In genomic region chr5:116834796-116835515, GRCh38 we compare ENCODE assay signal across 34 cellular contexts.
"Had no signal": no experiment of that assay in that cellular context is flagged by ENCODE, and none has a peak within 500 bp of the region (broad histone marks: within the 10 kb centered on the region; RNA-seq: fewer than 3 reads in every experiment).

No MANE protein-coding gene starts in this region.

- ATAC-seq: activated CD8-positive, alpha-beta memory T cell treated with anti-CD3 and anti-CD28 coated beads, Interleukin-2, amount 10 ng/mL, durations not matched to agents 7 days and 5 days; activated naive CD8-positive, alpha-beta T cell treated with anti-CD3 and anti-CD28 coated beads, Interleukin-2, amount 50 U/mL, for 24 hours; PC-3; Right ventricle myocardium inferior had no signal

- H3K27me3 ChIP-seq: brain microvascular endothelial cell, MG63, Peyer's patch had no signal

- H3K36me3 ChIP-seq: brain microvascular endothelial cell, MG63, Peyer's patch, WERI-Rb-1 had no signal

- H3K4me1 ChIP-seq: Peyer's patch had no signal

- H3K4me3 ChIP-seq: MG63, Peyer's patch, SK-N-MC had no signal

- DNase-seq: activated CD4-positive, alpha-beta memory T cell treated with anti-CD3 and anti-CD28 coated beads, Interleukin-2, amount 10 ng/mL, durations not matched to agents 7 days and 5 days; activated CD4-positive, alpha-beta T cell treated with anti-CD3 and anti-CD28 coated beads for 1 hour; activated CD4-positive, alpha-beta T cell treated with anti-CD3 and anti-CD28 coated beads for 48 hours; activated CD4-positive, CD25-positive, alpha-beta regulatory T cell; activated CD8-positive, alpha-beta memory T cell treated with anti-CD3 and anti-CD28 coated beads for 24 hours; activated CD8-positive, alpha-beta memory T cell treated with anti-CD3 and anti-CD28 coated beads, Interleukin-2, amount 10 ng/mL, durations not matched to agents 7 days and 5 days; activated CD8-positive, alpha-beta memory T cell treated with anti-CD3 and anti-CD28 coated beads, Interleukin-2, amount 50 U/mL, for 48 hours; activated effector memory CD4-positive, alpha-beta T cell treated with Interleukin-2 at 50 U/mL for 16 hours; activated naive CD4-positive, alpha-beta T cell treated with anti-CD3 and anti-CD28 coated beads, Interleukin-2, amount 10 ng/mL, durations not matched to agents 7 days and 5 days; activated naive CD8-positive, alpha-beta T cell treated with anti-CD3 and anti-CD28 coated beads, Interleukin-2, amount 50 U/mL, for 24 hours; activated T-cell treated with anti-CD3 and anti-CD28 coated beads, Interleukin-2, amount 50 U/mL, for 48 hours; aorta; brain microvascular endothelial cell; central memory CD4-positive, alpha-beta T cell; Kasumi-1; KG1; MG63; NCI-H1048; NCI-H1105 treated with DMSO at 0.1 percent for 48 hours; NCI-H1436; NCI-H1694; NCI-H1930; NCI-H2081 treated with DMSO at 0.1 percent for 48 hours; NCI-H226; NCI-H524 treated with DMSO at 0.1 percent for 48 hours; NK-92 treated with Interleukin-12 subunit alpha and Interleukin-12 subunit beta, amount 100 ng/mL, for 24 hours; PC-3; Peyer's patch; SIG-M5; T1000; WERI-Rb-1 had no signal

- H3K9me3 ChIP-seq: MG63, Peyer's patch had no signal

- H3K27ac ChIP-seq: brain microvascular endothelial cell, Peyer's patch, RWPE1, SK-N-MC, WERI-Rb-1 had no signal
